Comparison of ENCODE assay signal across 8 cellular contexts in genomic region chr11:9363954-9364912, GRCh38. TPM values are rescaled to one million over a fixed set of nuclear protein-coding genes. Genes with fewer than 3 reads are reported as not detected.
DNase-seq lines count a peak whose midpoint lies in the region; ATAC-seq and TF ChIP-seq lines count a peak whose summit lies in the region.

No MANE protein-coding gene starts in this region.

- H3K4me3 Mint-ChIP-seq in HFFc6 = peak overlapping the region; percentile 80

- H3K9ac ChIP-seq in subcutaneous abdominal adipose tissue (ENCODE audit: low read length in 5 of 5) = peak overlapping the region; percentile 83 to 97 (median 95)

- H3K27me3 Mint-ChIP-seq in HFFc6 (ENCODE audit: insufficient read depth) = no peaks in the 10 kb centered on the region

- TF ChIP-seq POLR2A in gastroesophageal sphincter (IDR thresholded peaks at IDR 0.05) = peak in 1 of 2 donors; percentile 71

- H3K36me3 ChIP-seq in GM06990 (ENCODE audit: control insufficient read depth, insufficient read depth, low read length) (no peaks in the 10 kb centered on the region), SJSA1 (no peaks in the 10 kb centered on the region), gastroesophageal sphincter (no peaks in the 10 kb centered on the region), neutrophil (no peaks in the 10 kb centered on the region), subcutaneous abdominal adipose tissue (ENCODE audit: control insufficient read depth in 5 of 5, insufficient read depth in 5 of 5, low read length in 5 of 5) (no peaks in the 10 kb centered on the region)

- peak overlapping the region; percentile 99 for H3K27ac Mint-ChIP-seq in HFFc6

- H3K9me3 ChIP-seq in SJSA1 (replicated peaks) = no peaks in the 10 kb centered on the region
- no peaks in the 10 kb centered on the region for H3K9me3 ChIP-seq in gastroesophageal sphincter
- H3K9me3 ChIP-seq in neutrophil = no peaks in the 10 kb centered on the region
- H3K9me3 ChIP-seq in subcutaneous abdominal adipose tissue (ENCODE audit: control insufficient read depth in 5 of 5, low read length in 5 of 5) = no peaks in the 10 kb centered on the region

- no peaks in the 10 kb centered on the region for H3K36me3 Mint-ChIP-seq in HFFc6 (ENCODE audit: low read depth)

- H3K4me3 ChIP-seq in GM06990 (replicated peaks; ENCODE audit: low read depth, low read length) (peak overlapping the region; percentile 65), SJSA1 (peak overlapping the region; percentile 11), gastroesophageal sphincter (peak overlapping the region; percentile 43 to 56), neutrophil (ENCODE audit: low read depth in 1 of 2, low read length in 1 of 2) (peak overlapping the region; percentile 66 to 82), subcutaneous abdominal adipose tissue (ENCODE audit: low read depth in 1 of 5, low read length in 5 of 5) (peak overlapping the region; percentile 42 to 80 (median 59))

- H3K27me3 ChIP-seq in GM06990 (replicated peaks; ENCODE audit: control insufficient read depth, insufficient read depth, low read length) = no peaks in the 10 kb centered on the region
- no peaks in the 10 kb centered on the region for H3K27me3 ChIP-seq in SJSA1 (replicated peaks)
- H3K27me3 ChIP-seq in gastroesophageal sphincter = no peaks in the 10 kb centered on the region
- H3K27me3 ChIP-seq in neutrophil = no peaks in the 10 kb centered on the region
- no peaks in the 10 kb centered on the region for H3K27me3 ChIP-seq in subcutaneous abdominal adipose tissue (ENCODE audit: control insufficient read depth in 5 of 5, insufficient read depth in 4 of 5, low read length in 5 of 5)

- TF ChIP-seq EP300 in gastroesophageal sphincter (IDR thresholded peaks at IDR 0.05) = peak; percentile 19

- TF ChIP-seq CTCF in GM06990 (IDR thresholded peaks at IDR 0.05; ENCODE audit: insufficient read depth, low read length, poor library complexity, severe bottlenecking) (no peak), HFFc6 (IDR thresholded peaks at IDR 0.05) (0 out of 2 replicates have a peak, but pooled peaks have one; percentile 16), gastroesophageal sphincter (IDR thresholded peaks at IDR 0.05) (peak in 3 of 4 experiments; percentile 0 to 25 (median 20)), neutrophil (IDR thresholded peaks at IDR 0.05) (peak; percentile 50)

- H3K9me3 Mint-ChIP-seq in HFFc6 = no peaks in the 10 kb centered on the region

- ATAC-seq in gastroesophageal sphincter = peak; percentile 100

- H3K27ac ChIP-seq in SJSA1 (peak overlapping the region; percentile 99), gastroesophageal sphincter (peak overlapping the region; percentile 93 to 99 (median 98)), neutrophil (peak overlapping the region; percentile 93), subcutaneous abdominal adipose tissue (ENCODE audit: low read depth, low read length) (peak overlapping the region; percentile 100)

- H3K4me1 Mint-ChIP-seq in HFFc6 (ENCODE audit: low read depth) = peaks cover 42% of the 10 kb centered on the region

- DNase-seq in GM06990 (ENCODE audit: extremely low read depth, insufficient read length) (peak; percentile 92), HFFc6 (peak; percentile 99), MV-4-11 (lab: John Stamatoyannopoulos, UW) (peak; percentile 94), SJSA1 (ENCODE audit: low read depth in 1 of 2, low spot score in 2 of 2) (peak; percentile 91 to 95)
- DNase-seq in activated naive CD4-positive, alpha-beta T cell treated with Interleukin-2 at 50 U/mL for 16 hours = peak; percentile 82

- H3K4me1 ChIP-seq in SJSA1 (replicated peaks) (peaks cover 25% of the 10 kb centered on the region), gastroesophageal sphincter (peaks cover 0 to 27% (median 13%) of the 10 kb centered on the region in 3 donors), neutrophil (ENCODE audit: control insufficient read depth in 1 of 2, insufficient read depth in 1 of 2, low read depth in 1 of 2, low read length in 1 of 2) (peaks cover 11 to 15% of the 10 kb centered on the region in 2 experiments), subcutaneous abdominal adipose tissue (ENCODE audit: control insufficient read depth in 5 of 5, insufficient read depth in 5 of 5, low read length in 5 of 5) (peaks cover 0 to 11% (median 4%) of the 10 kb centered on the region in 5 donors)

- 12 to 30% methylated on average over 1 to 5 of the region's 64 CpGs for WGBS in gastroesophageal sphincter (ENCODE audit: low coverage in 1 of 2), 2 donors

RNA-seq across cellular contexts. Expression of gene IPO7, which starts 20.2 kb away (rescaled TPM):
- 100 to 1,000 TPM; 134 to 172 (median 154) TPM for total RNA-seq in HFFc6 (2021; fragmentation: NEBNext Ultra II Directional; extraction: Animal tissue kit (Norgen Biotek cat#: 25700))
- 31.0 and 49.2 TPM in 2 replicates for total RNA-seq in SJSA1 (2014; rRNA removed; shearing (Covaris generic))
- 100 to 1,000 TPM; 126 to 150 (median 136) TPM for total RNA-seq in gastroesophageal sphincter

RNA-seq across cellular contexts. Expression of gene TMEM41B, which starts 49.8 kb away (rescaled TPM):
- 10 to 100 TPM; 30.5 to 35.3 (median 32.6) TPM for total RNA-seq in HFFc6 (2021; fragmentation: NEBNext Ultra II Directional; extraction: Animal tissue kit (Norgen Biotek cat#: 25700))
- total RNA-seq in SJSA1 (2014; rRNA removed; shearing (Covaris generic)) = 27.2 and 30.3 TPM in 2 replicates
- total RNA-seq in gastroesophageal sphincter = 10 to 100 TPM; 14.4 to 23.5 (median 16.9) TPM

Comparison
In these comparisons a context has a peak if more than half of its experiments do, and no peak if none do; other contexts are left out.
1. Peak in every context shown above with its lines: DNase-seq, ATAC-seq, H3K4me3 ChIP-seq and H3K27ac ChIP-seq.
2. H3K4me3 ChIP-seq: peak in every context shown above with its lines; median percentile 74 in neutrophil; 65 in GM06990; 59 in subcutaneous abdominal adipose tissue; 50 in gastroesophageal sphincter; 11 in SJSA1.